In genomic region chr2:227653419-227653818, GRCh38 we compare ENCODE assay signal across 1 cellular context.
TF ChIP-seq lines count a peak whose summit lies in the region.

No MANE protein-coding gene starts in this region.

TF ChIP-seq in HepG2, 621 proteins besides CTCF, POLR2A, EP300 and RAD21 (continued from another document and continues in another):
- TF ChIP-seq ZNF674 (CRISPR knock-in tag; IDR thresholded peaks at IDR 0.05; ENCODE audit: low read depth): no peak
- 0 out of 2 replicates have a peak, but pooled peaks have one; percentile 25 for TF ChIP-seq HNF4G (IDR thresholded peaks at IDR 0.05; ENCODE audit: borderline replicate concordance, low read depth, low read length)
- no peak for TF ChIP-seq HNF4G (CRISPR knock-in tag; IDR thresholded peaks at IDR 0.05; ENCODE audit: borderline replicate concordance, low read depth)
- no peak for TF ChIP-seq ADNP (CRISPR knock-in tag; IDR thresholded peaks at IDR 0.05)
- TF ChIP-seq ZEB1 (IDR thresholded peaks at IDR 0.05; ENCODE audit: insufficient replicate concordance, low read depth): no peak
- no peak for TF ChIP-seq ZFP1 (CRISPR knock-in tag; IDR thresholded peaks at IDR 0.05)
- TF ChIP-seq SNAI1 (CRISPR knock-in tag; IDR thresholded peaks at IDR 0.05; ENCODE audit: borderline replicate concordance): no peak
- TF ChIP-seq FOXA3 (CRISPR knock-in tag; IDR thresholded peaks at IDR 0.05): peak; percentile 68
- no peak for TF ChIP-seq ZNF124 (CRISPR knock-in tag; IDR thresholded peaks at IDR 0.05)
- peak; percentile 68 for TF ChIP-seq TCF7 (IDR thresholded peaks at IDR 0.05; ENCODE audit: low read depth)
- TF ChIP-seq FOXM1 (CRISPR knock-in tag; IDR thresholded peaks at IDR 0.05): no peak
- no peak for TF ChIP-seq SMARCE1 (IDR thresholded peaks at IDR 0.05; ENCODE audit: borderline replicate concordance)
- TF ChIP-seq MTF1 (CRISPR knock-in tag; IDR thresholded peaks at IDR 0.05): no peak
- TF ChIP-seq ZNF614 (CRISPR knock-in tag; IDR thresholded peaks at IDR 0.05; ENCODE audit: borderline replicate concordance): no peak
- TF ChIP-seq ZNF543 (CRISPR knock-in tag; IDR thresholded peaks at IDR 0.05): no peak
- TF ChIP-seq ZNF644 (CRISPR knock-in tag; IDR thresholded peaks at IDR 0.05; ENCODE audit: low read depth): peak; percentile 77; the same call in 1 of the 2 replicates
- no peak for TF ChIP-seq NFKB2 (CRISPR knock-in tag; IDR thresholded peaks at IDR 0.05; ENCODE audit: borderline replicate concordance)
- TF ChIP-seq NFIC (IDR thresholded peaks at IDR 0.05; ENCODE audit: low read length): peak; percentile 50; the same call in 1 of the 2 replicates
- no peak for TF ChIP-seq ZNF556 (CRISPR knock-in tag; IDR thresholded peaks at IDR 0.05; ENCODE audit: borderline replicate concordance)
- no peak for TF ChIP-seq ZBED4 (CRISPR knock-in tag; IDR thresholded peaks at IDR 0.05; ENCODE audit: borderline replicate concordance)
- TF ChIP-seq RFXANK (CRISPR knock-in tag; IDR thresholded peaks at IDR 0.05): no peak
- TF ChIP-seq ZBTB46 (CRISPR knock-in tag; IDR thresholded peaks at IDR 0.05; ENCODE audit: borderline replicate concordance): no peak
- TF ChIP-seq ZNF780A (CRISPR knock-in tag; IDR thresholded peaks at IDR 0.05): no peak
- no peak for TF ChIP-seq FOXJ3 (CRISPR knock-in tag; IDR thresholded peaks at IDR 0.05; ENCODE audit: borderline replicate concordance)
- TF ChIP-seq USF2 (IDR thresholded peaks at IDR 0.05; ENCODE audit: low read depth, low read length): no peak
- no peak for TF ChIP-seq USF2 (CRISPR knock-in tag; IDR thresholded peaks at IDR 0.05; ENCODE audit: borderline replicate concordance)
- no peak for TF ChIP-seq ZNF740 (CRISPR knock-in tag; IDR thresholded peaks at IDR 0.05)
- TF ChIP-seq ZMYM2 (CRISPR knock-in tag; IDR thresholded peaks at IDR 0.05): no peak
- no peak for TF ChIP-seq RORA (CRISPR knock-in tag; IDR thresholded peaks at IDR 0.05)
- no peak for TF ChIP-seq SOX6 (IDR thresholded peaks at IDR 0.05)
- TF ChIP-seq SOX6 (CRISPR knock-in tag; IDR thresholded peaks at IDR 0.05): no peak
- TF ChIP-seq SALL1 (CRISPR knock-in tag; IDR thresholded peaks at IDR 0.05): no peak
- TF ChIP-seq MLLT10 (CRISPR knock-in tag; IDR thresholded peaks at IDR 0.05): no peak
- TF ChIP-seq NBN (conservative IDR thresholded peaks at IDR 0.05): no peak
- TF ChIP-seq SMC3 (IDR thresholded peaks at IDR 0.05; ENCODE audit: low read length): peak; percentile 5; the same call in 1 of the 2 replicates
- no peak for TF ChIP-seq JUNB (CRISPR knock-in tag; IDR thresholded peaks at IDR 0.05; ENCODE audit: borderline replicate concordance)
- TF ChIP-seq HOXA9 (CRISPR knock-in tag; IDR thresholded peaks at IDR 0.05; ENCODE audit: borderline replicate concordance): no peak
- no peak for TF ChIP-seq FOXK1 (CRISPR knock-in tag; IDR thresholded peaks at IDR 0.05; ENCODE audit: borderline replicate concordance, low read depth)
- TF ChIP-seq DBP (CRISPR knock-in tag; IDR thresholded peaks at IDR 0.05; ENCODE audit: not compliant biosample characterization): no peak
- TF ChIP-seq ZNF800 (CRISPR knock-in tag; IDR thresholded peaks at IDR 0.05): no peak
- no peak for TF ChIP-seq RFX1 (IDR thresholded peaks at IDR 0.05)
- TF ChIP-seq DNMT3B (CRISPR knock-in tag; conservative IDR thresholded peaks at IDR 0.05): no peak
- no peak for TF ChIP-seq IKZF5 (CRISPR knock-in tag; IDR thresholded peaks at IDR 0.05)
- no peak for TF ChIP-seq MYNN (CRISPR knock-in tag; IDR thresholded peaks at IDR 0.05; ENCODE audit: low read depth)
- no peak for TF ChIP-seq SKI (IDR thresholded peaks at IDR 0.05; ENCODE audit: partially characterized antibody)
- no peak for TF ChIP-seq ZSCAN30 (CRISPR knock-in tag; IDR thresholded peaks at IDR 0.05)
- no peak for TF ChIP-seq ZNF235 (CRISPR knock-in tag; IDR thresholded peaks at IDR 0.05; ENCODE audit: borderline replicate concordance)
- no peak for TF ChIP-seq SRSF9 (IDR thresholded peaks at IDR 0.05; ENCODE audit: borderline replicate concordance, insufficient read depth, low read depth, low read length, poor library complexity, severe bottlenecking)
- TF ChIP-seq RARA (CRISPR knock-in tag; IDR thresholded peaks at IDR 0.05): peak; percentile 58
- TF ChIP-seq SMAD3 (CRISPR knock-in tag; IDR thresholded peaks at IDR 0.05): no peak
- TF ChIP-seq ZNF136 (CRISPR knock-in tag; IDR thresholded peaks at IDR 0.05; ENCODE audit: low read depth): no peak
- TF ChIP-seq ZNF496 (CRISPR knock-in tag; IDR thresholded peaks at IDR 0.05; ENCODE audit: insufficient replicate concordance): no peak
- TF ChIP-seq PREB (CRISPR knock-in tag; IDR thresholded peaks at IDR 0.05): no peak
- TF ChIP-seq NR0B2 (CRISPR knock-in tag; IDR thresholded peaks at IDR 0.05): no peak
- no peak for TF ChIP-seq ZKSCAN5 (CRISPR knock-in tag; IDR thresholded peaks at IDR 0.05)
- TF ChIP-seq ARID5B (CRISPR knock-in tag; IDR thresholded peaks at IDR 0.05): peak; percentile 67
